ENCODE assay signal across 20 cellular contexts in the genomic region with DNA sequence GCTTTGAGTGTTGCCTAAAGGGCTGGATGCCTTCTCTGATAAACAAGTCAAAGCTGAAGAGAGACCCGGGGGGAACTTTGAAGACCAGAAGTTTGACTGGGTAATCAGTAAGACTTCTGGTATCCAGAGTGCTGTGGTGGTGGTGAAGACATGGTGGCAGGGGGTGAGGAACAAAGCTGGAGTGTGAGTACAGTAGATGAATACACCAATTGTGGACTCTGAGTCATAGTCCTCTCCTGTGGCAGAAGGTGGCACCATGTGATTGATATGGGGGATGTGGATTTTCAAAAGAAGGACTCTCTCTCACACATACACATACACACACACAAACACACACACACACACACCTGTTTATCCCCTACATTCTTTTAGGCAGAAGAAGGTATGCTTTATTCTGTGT. TPM values are rescaled to one million over a fixed set of nuclear protein-coding genes. Genes with fewer than 3 reads are reported as not detected.
"Had no signal": no experiment of that assay in that cellular context is flagged by ENCODE, and none has a peak within 500 bp of the region (broad histone marks: within the 10 kb centered on the region; RNA-seq: fewer than 3 reads in every experiment).

No MANE protein-coding gene starts in this region.

- H3K4me3 ChIP-seq: adrenal gland, esophagus muscularis mucosa, gastroesophageal sphincter, heart right ventricle, left ventricle myocardium inferior, prostate gland, right atrium auricular region, skin epidermis, suprapubic skin, transverse colon, vagina had no signal

- H3K4me1 ChIP-seq: adrenal gland, esophagus muscularis mucosa, gastroesophageal sphincter, left ventricle myocardium inferior, prostate gland, suprapubic skin, transverse colon, vagina had no signal

- H3K27ac ChIP-seq: adrenal gland, esophagus muscularis mucosa, gastroesophageal sphincter, left ventricle myocardium inferior, prostate gland, right atrium auricular region, skin epidermis, suprapubic skin, transverse colon, vagina, VCaP had no signal

- H3K9me3 ChIP-seq: adrenal gland, esophagus muscularis mucosa, gastroesophageal sphincter, heart right ventricle, left ventricle myocardium inferior, prostate gland, right atrium auricular region, suprapubic skin, transverse colon, vagina had no signal

- H3K36me3 ChIP-seq: adrenal gland, esophagus muscularis mucosa, gastroesophageal sphincter, left ventricle myocardium inferior, prostate gland, right atrium auricular region, suprapubic skin, transverse colon, vagina had no signal

- ATAC-seq: activated naive CD4-positive, alpha-beta T cell treated with anti-CD3 and anti-CD28 coated beads, Interleukin-2, amount 50 U/mL, for 72 hours; gastroesophageal sphincter; heart right ventricle had no signal

- DNase-seq: activated CD4-positive, alpha-beta T cell treated with anti-CD3 and anti-CD28 coated beads for 1 hour; activated CD8-positive, alpha-beta memory T cell treated with anti-CD3 and anti-CD28 coated beads for 24 hours; activated CD8-positive, alpha-beta memory T cell treated with anti-CD3 and anti-CD28 coated beads, Interleukin-2, amount 50 U/mL, for 48 hours; activated gamma-delta T cell treated with Interleukin-2 at 50 U/mL for 16 hours; adrenal gland; cerebellar nuclear complex; effector CD8-positive, alpha-beta T cell; heart right ventricle; left ventricle myocardium inferior; transverse colon had no signal

- H3K27me3 ChIP-seq: adrenal gland, heart right ventricle, right atrium auricular region, suprapubic skin, transverse colon, vagina had no signal

RNA-seq across cellular contexts. Expression of a gene that starts 12.3 kb away (rescaled TPM):
- total RNA-seq: activated naive CD4-positive, alpha-beta T cell treated with anti-CD3 and anti-CD28 coated beads, Interleukin-2, amount 50 U/mL, for 72 hours; bronchial epithelial cell had no signal
